Comparison of ENCODE assay signal across 21 cellular contexts in the genomic region with DNA sequence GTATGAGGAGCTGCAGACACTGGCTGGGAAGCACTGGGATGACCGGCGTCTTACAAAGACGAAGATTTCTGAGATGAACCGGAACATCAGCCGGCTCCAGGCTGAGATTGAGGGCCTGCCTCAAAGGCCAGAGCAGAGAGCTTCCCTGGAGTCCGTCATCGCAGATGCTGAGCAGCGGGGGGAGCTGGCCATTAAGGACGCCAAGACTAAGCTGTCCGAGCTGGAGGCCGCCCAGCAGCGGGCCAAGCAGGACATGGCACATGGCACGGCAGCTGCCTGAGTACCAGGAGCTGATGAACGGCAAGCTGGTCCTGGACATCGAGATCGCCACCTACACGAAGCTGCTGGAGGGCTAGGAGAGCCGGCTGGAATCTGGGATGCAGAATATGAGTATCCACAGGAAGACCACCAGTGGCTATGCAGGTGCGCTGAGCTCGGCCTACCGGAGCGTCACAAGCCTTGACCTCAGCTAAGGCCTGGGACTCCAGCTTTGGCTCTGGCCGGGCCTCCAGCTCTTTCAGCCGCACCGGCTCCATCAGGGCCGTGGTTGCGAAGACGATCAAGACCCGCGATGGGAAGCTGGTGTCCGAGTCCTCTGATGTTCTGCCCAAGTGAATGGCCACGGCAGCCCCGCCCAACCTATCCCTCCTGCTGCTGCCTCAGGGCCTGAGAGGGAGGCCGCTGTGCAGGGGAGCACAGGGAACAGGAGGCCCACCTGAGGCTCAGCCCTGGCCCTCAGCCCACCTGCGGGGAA. TPM values are rescaled to one million over a fixed set of nuclear protein-coding genes. Genes with fewer than 3 reads are reported as not detected.
A peak's percentile ranks its signal among the peaks of the same experiment; 100 is the strongest.
DNase-seq lines count a peak whose midpoint lies in the region; ATAC-seq, FAIRE-seq and TF ChIP-seq lines count a peak whose summit lies in the region.
"Had no signal": no experiment of that assay in that cellular context is flagged by ENCODE, and none has a peak within 500 bp of the region (broad histone marks: within the 10 kb centered on the region; RNA-seq: fewer than 3 reads in every experiment).

No MANE protein-coding gene starts in this region.

- H3K27me3 ChIP-seq in heart left ventricle (no peaks in the 10 kb centered on the region), esophagus muscularis mucosa (no peaks in the 10 kb centered on the region), neuronal stem cell (ENCODE audit: control insufficient read depth in 3 of 3, insufficient read depth in 3 of 3, low read depth in 1 of 3, low read length in 3 of 3) (peaks cover 0 to 7% (median 0%) of the 10 kb centered on the region in 3 experiments), brain microvascular endothelial cell (replicated peaks) (no peaks in the 10 kb centered on the region)

- no peak overlapping the region for H3K18ac ChIP-seq in neuronal stem cell (ENCODE audit: low read length)

- peak overlapping the region; percentile 52 for H2BK15ac ChIP-seq in neuronal stem cell (ENCODE audit: low read length)

- DNase-seq in left ventricle myocardium superior (peak; percentile 22), heart left ventricle (no peak), esophagus muscularis mucosa (ENCODE audit: extremely low spot score) (peak; percentile 79), neuronal stem cell (ENCODE audit: low spot score) (no peak), GM12892 (ENCODE audit: insufficient read length) (no peak), brain microvascular endothelial cell (no peak), chondrocyte (ENCODE audit: low spot score) (no peak)
- DNase-seq: AML-193; Caco-2; CD4-positive, alpha-beta T cell; H7 had no signal

- TF ChIP-seq CTCF in heart left ventricle (IDR thresholded peaks at IDR 0.05), result no peak
- no peak for TF ChIP-seq CTCF in esophagus muscularis mucosa (IDR thresholded peaks at IDR 0.05)
- TF ChIP-seq CTCF in brain microvascular endothelial cell (IDR thresholded peaks at IDR 0.05; ENCODE audit: low read depth, low read length, missing control alignments), result no peak
- TF ChIP-seq CTCF in chondrocyte (IDR thresholded peaks at IDR 0.05), result no peak

- H3K27ac Mint-ChIP-seq in chondrocyte (ENCODE audit: unreplicated experiment), result no peak overlapping the region
- H3K27ac Mint-ChIP-seq: CD4-positive, alpha-beta T cell; GM23338 had no signal

- H3K27ac ChIP-seq in heart left ventricle (no peak overlapping the region), esophagus muscularis mucosa (replicated peaks in 1 of 4) (no peak overlapping the region), neuronal stem cell (replicated peaks; ENCODE audit: low read length) (no peak overlapping the region), brain microvascular endothelial cell (no peak overlapping the region)
- H3K27ac ChIP-seq: 22Rv1, A549, C4-2B had no signal

- H3K9me3 ChIP-seq in heart left ventricle, result no peaks in the 10 kb centered on the region
- H3K9me3 ChIP-seq in esophagus muscularis mucosa, result no peaks in the 10 kb centered on the region
- no peaks in the 10 kb centered on the region for H3K9me3 ChIP-seq in neuronal stem cell (replicated peaks in 1 of 2; ENCODE audit: control insufficient read depth in 2 of 2, insufficient read depth in 1 of 2, low read depth in 1 of 2, low read length in 2 of 2)
- H3K9me3 ChIP-seq: A549, Caco-2 had no signal

- TF ChIP-seq POLR2A in heart left ventricle (IDR thresholded peaks at IDR 0.05) (no peak), esophagus muscularis mucosa (IDR thresholded peaks at IDR 0.05; ENCODE audit: low read depth) (no peak), GM12892 (IDR thresholded peaks at IDR 0.05; ENCODE audit: low read depth, low read length) (no peak)

- H4K8ac ChIP-seq in neuronal stem cell (ENCODE audit: low read depth, low read length), result no peak overlapping the region

- no peak overlapping the region for H2BK5ac ChIP-seq in neuronal stem cell (ENCODE audit: low read length)

- WGBS in heart left ventricle, 4 donors, result 92 to 96% (median 94%) methylated on average over 28 to 35 of the region's 35 CpGs
- 94% methylated on average over 28 of the region's 35 CpGs for WGBS in esophagus muscularis mucosa
- no CpG with 5 or more reads among the region's 35 CpGs for WGBS in neuronal stem cell (ENCODE audit: extremely low coverage in 2 of 2, insufficient read length in 2 of 2, insufficient replicate concordance in 1 of 2), 2 donors

- H3K4me3 Mint-ChIP-seq in chondrocyte (ENCODE audit: unreplicated experiment), result no peak overlapping the region
- H3K4me3 Mint-ChIP-seq: CD4-positive, alpha-beta T cell; GM23338 had no signal

- H2BK120ac ChIP-seq in neuronal stem cell (ENCODE audit: low read depth, low read length), result no peak overlapping the region

- H2AFZ ChIP-seq in neuronal stem cell (ENCODE audit: low read length), result no peak overlapping the region
- H2AFZ ChIP-seq: GM23338 had no signal

- no peak overlapping the region for H2BK12ac ChIP-seq in neuronal stem cell (ENCODE audit: low read length)

- no peak overlapping the region for H4K91ac ChIP-seq in neuronal stem cell (ENCODE audit: low read depth, low read length, poor library complexity)

- no peak overlapping the region for H3K4ac ChIP-seq in neuronal stem cell (ENCODE audit: low read length)

- intact Hi-C loops in left ventricle myocardium superior (cut with micrococcal nuclease), result loop anchor here (5.0 kb wide), 1 partner anchor 106 kb away; no protein-coding TSS in a partner anchor
- intact Hi-C loops in heart left ventricle (cut with DNase I), result no loop called here
- intact Hi-C loops in esophagus muscularis mucosa (cut with DNase I), result no loop called here

- H3K36me3 Mint-ChIP-seq in chondrocyte (ENCODE audit: low read depth), result no peaks in the 10 kb centered on the region

- no peak overlapping the region for H3K9ac ChIP-seq in neuronal stem cell (ENCODE audit: low read depth, low read length, poor library complexity)

- ATAC-seq in left ventricle myocardium superior, result no peak
- ATAC-seq in heart left ventricle, result no peak
- ATAC-seq: A549, GM23338, HCT116, HepG2 had no signal

- H3K9me3 Mint-ChIP-seq in chondrocyte (ENCODE audit: low read depth), result no peaks in the 10 kb centered on the region
- H3K9me3 Mint-ChIP-seq: CD4-positive, alpha-beta T cell; GM23338 had no signal

- H3K4me1 ChIP-seq in heart left ventricle (peaks cover 0 to 13% (median 9%) of the 10 kb centered on the region in 12 donors), esophagus muscularis mucosa (peaks cover 5 to 18% (median 14%) of the 10 kb centered on the region in 4 donors), neuronal stem cell (ENCODE audit: control insufficient read depth in 2 of 2, insufficient read depth in 1 of 2, low read depth in 1 of 2, low read length in 2 of 2) (peaks cover 4 to 17% of the 10 kb centered on the region in 2 donors)

- H2AK5ac ChIP-seq in neuronal stem cell (ENCODE audit: low read depth, low read length), result peak overlapping the region; percentile 54

- H3K23ac ChIP-seq in neuronal stem cell (ENCODE audit: low read depth, low read length, poor library complexity), result no peak overlapping the region

- H3K4me1 Mint-ChIP-seq in chondrocyte (ENCODE audit: low read depth), result peaks cover 34% of the 10 kb centered on the region

- no peak overlapping the region for H3K4me3 ChIP-seq in heart left ventricle
- H3K4me3 ChIP-seq in esophagus muscularis mucosa, result no peak overlapping the region
- H3K4me3 ChIP-seq in neuronal stem cell (ENCODE audit: low read length in 2 of 2), result no peak overlapping the region
- no peak overlapping the region for H3K4me3 ChIP-seq in brain microvascular endothelial cell (ENCODE audit: low read depth, low read length)
- H3K4me3 ChIP-seq: A549, GM23338 had no signal

- in situ Hi-C loops in brain microvascular endothelial cell (cut with HindIII; ENCODE audit: low pct_ligation_motif_present, low sequenced_read_pairs), result no loop called here

- H3K36me3 ChIP-seq in heart left ventricle (no peaks in the 10 kb centered on the region), esophagus muscularis mucosa (no peaks in the 10 kb centered on the region), neuronal stem cell (replicated peaks in 1 of 2; ENCODE audit: control insufficient read depth in 2 of 2, insufficient read depth in 2 of 2, low read length in 2 of 2) (no peaks in the 10 kb centered on the region), brain microvascular endothelial cell (replicated peaks) (no peaks in the 10 kb centered on the region)

- TF ChIP-seq EP300 in esophagus muscularis mucosa (IDR thresholded peaks at IDR 0.05), result no peak

- FAIRE-seq in GM12892 (lab: Jason Lieb, UNC), result no peak
- FAIRE-seq: A549, D721Med, G401.6, GM12891, GM18507, HepG2 had no signal

- no peak overlapping the region for H3K4me2 ChIP-seq in neuronal stem cell (ENCODE audit: insufficient read depth, low read length, poor library complexity, severe bottlenecking)
- H3K4me2 ChIP-seq: A549, GM23338 had no signal

- H3K27me3 Mint-ChIP-seq in chondrocyte (ENCODE audit: low read depth), result no peaks in the 10 kb centered on the region

- H3K79me1 ChIP-seq in neuronal stem cell (ENCODE audit: low read depth, low read length), result no peaks in the 10 kb centered on the region

- no peak overlapping the region for H3K14ac ChIP-seq in neuronal stem cell (ENCODE audit: low read length)

RNA-seq across cellular contexts. Expression of a gene that starts 9.2 kb away (rescaled TPM):
- 2.4 TPM for total RNA-seq in left ventricle myocardium superior
- total RNA-seq in heart left ventricle, result 1 to 10 TPM; 1.8 to 4.1 (median 2.6) TPM
- polyA plus RNA-seq in heart left ventricle, result 1 to 10 TPM; 1.3 to 1.5 TPM
- total RNA-seq in esophagus muscularis mucosa, result 1 to 10 TPM; 1.8 to 2.3 (median 2.1) TPM
- polyA plus RNA-seq in neuronal stem cell (2013, experiment 1 of 2), result 0.78 TPM
- 0.71 TPM for polyA plus RNA-seq in neuronal stem cell (2013, experiment 2 of 2)
- not detected for polyA plus RNA-seq in GM12892 (2012; ENCODE audit: missing spikeins)
- 35.3 to 61.8 TPM (median 35.6 TPM) in 3 replicates for total RNA-seq in chondrocyte
- total RNA-seq: Caco-2; CD4-positive, alpha-beta T cell had no signal
- polyA plus RNA-seq: HepG2 had no signal

Comparison
In these comparisons a context has a peak if more than half of its experiments do, and no peak if none do; other contexts are left out.
1. DNase-seq: peak in left ventricle myocardium superior (single experiment) and esophagus muscularis mucosa (single experiment); none in heart left ventricle (0 of 5), neuronal stem cell (single experiment), GM12892 (single experiment), brain microvascular endothelial cell (single experiment) and chondrocyte (single experiment).